ENCODE assay signal across 8 cellular contexts in genomic region chr6:30885999-30886896, GRCh38. TPM values are rescaled to one million over a fixed set of nuclear protein-coding genes. Genes with fewer than 3 reads are reported as not detected.
DNase-seq lines count a peak whose midpoint lies in the region; ATAC-seq lines count a peak whose summit lies in the region.

No MANE protein-coding gene starts in this region.

- WGBS in neuronal stem cell (ENCODE audit: extremely low coverage in 2 of 2, insufficient read length in 2 of 2, insufficient replicate concordance in 1 of 2), 2 donors, result no CpG with 5 or more reads among the region's 18 CpGs

- peak overlapping the region; percentile 94 for H4K91ac ChIP-seq in neuronal stem cell (ENCODE audit: low read depth, low read length, poor library complexity)

- H3K27me3 ChIP-seq in neuronal stem cell (ENCODE audit: control insufficient read depth in 3 of 3, insufficient read depth in 3 of 3, low read depth in 1 of 3, low read length in 3 of 3), result no peaks in the 10 kb centered on the region

- H2BK120ac ChIP-seq in neuronal stem cell (ENCODE audit: low read depth, low read length), result peak overlapping the region; percentile 44

- H3K18ac ChIP-seq in neuronal stem cell (ENCODE audit: low read length), result peak overlapping the region; percentile 95

- H3K27ac ChIP-seq in neuronal stem cell (replicated peaks; ENCODE audit: low read length), result peak overlapping the region; percentile 99

- H2BK12ac ChIP-seq in neuronal stem cell (ENCODE audit: low read length), result peak overlapping the region; percentile 82

- H3K4me1 ChIP-seq in neuronal stem cell (ENCODE audit: control insufficient read depth in 2 of 2, insufficient read depth in 1 of 2, low read depth in 1 of 2, low read length in 2 of 2), result peaks cover 38 to 41% of the 10 kb centered on the region in 2 donors

- H3K14ac ChIP-seq in neuronal stem cell (ENCODE audit: low read length), result peak overlapping the region; percentile 99

- ATAC-seq in activated naive CD4-positive, alpha-beta T cell treated with anti-CD3 and anti-CD28 coated beads, Interleukin-2, amount 50 U/mL, for 72 hours, result peak; percentile 37 to 49
- ATAC-seq in Right ventricle myocardium inferior, result peak; percentile 9

- H3K9me3 Mint-ChIP-seq in activated naive CD4-positive, alpha-beta T cell treated with anti-CD3 and anti-CD28 coated beads, Interleukin-2, amount 50 U/mL, for 72 hours, result no peaks in the 10 kb centered on the region

- H3K9ac ChIP-seq in neuronal stem cell (ENCODE audit: low read depth, low read length, poor library complexity), result peak overlapping the region; percentile 96

- peak overlapping the region; percentile 16 to 78 for H3K27ac Mint-ChIP-seq in activated naive CD4-positive, alpha-beta T cell treated with anti-CD3 and anti-CD28 coated beads, Interleukin-2, amount 50 U/mL, for 72 hours

- peak overlapping the region; percentile 92 for H3K4me2 ChIP-seq in neuronal stem cell (ENCODE audit: insufficient read depth, low read length, poor library complexity, severe bottlenecking)

- intact Hi-C loops in Right ventricle myocardium inferior (cut with DNase I), result no loop called here

- peaks cover 24% of the 10 kb centered on the region for H3K79me1 ChIP-seq in neuronal stem cell (ENCODE audit: low read depth, low read length)

- H3K36me3 Mint-ChIP-seq in activated naive CD4-positive, alpha-beta T cell treated with anti-CD3 and anti-CD28 coated beads, Interleukin-2, amount 50 U/mL, for 72 hours, result no peaks in the 10 kb centered on the region

- H3K4ac ChIP-seq in neuronal stem cell (ENCODE audit: low read length), result peak overlapping the region; percentile 86

- H3K4me3 ChIP-seq in neuronal stem cell (ENCODE audit: low read length in 2 of 2), result peak overlapping the region; percentile 61 to 80

- H2AFZ ChIP-seq in neuronal stem cell (ENCODE audit: low read length), result no peak overlapping the region

- peak overlapping the region; percentile 100 for H2AK5ac ChIP-seq in neuronal stem cell (ENCODE audit: low read depth, low read length)

- H3K23ac ChIP-seq in neuronal stem cell (ENCODE audit: low read depth, low read length, poor library complexity), result peak overlapping the region; percentile 27

- peak overlapping the region; percentile 93 for H2BK5ac ChIP-seq in neuronal stem cell (ENCODE audit: low read length)

- no peak overlapping the region for H4K8ac ChIP-seq in neuronal stem cell (ENCODE audit: low read depth, low read length)

- peaks cover 27 to 56% of the 10 kb centered on the region in 2 donors for H3K36me3 ChIP-seq in neuronal stem cell (replicated peaks in 1 of 2; ENCODE audit: control insufficient read depth in 2 of 2, insufficient read depth in 2 of 2, low read length in 2 of 2)

- no peaks in the 10 kb centered on the region for H3K9me3 ChIP-seq in neuronal stem cell (replicated peaks in 1 of 2; ENCODE audit: control insufficient read depth in 2 of 2, insufficient read depth in 1 of 2, low read depth in 1 of 2, low read length in 2 of 2)

- H2BK15ac ChIP-seq in neuronal stem cell (ENCODE audit: low read length), result peak overlapping the region; percentile 90

- peak; percentile 16 to 53 for DNase-seq in NCI-H187 (lab: John Stamatoyannopoulos, UW)
- DNase-seq in NCI-H187 treated with DMSO at 0.1 percent for 48 hours (lab: John Stamatoyannopoulos, UW), result no peak
- peak; percentile 89 for DNase-seq in NCI-H2171 treated with DMSO at 0.1 percent for 48 hours (lab: John Stamatoyannopoulos, UW)
- peak in 1 of 2 donors; percentile 30 for DNase-seq in activated naive CD4-positive, alpha-beta T cell treated with anti-CD3 and anti-CD28 coated beads, Interleukin-2, amount 50 U/mL, for 72 hours (ENCODE audit: low spot score in 2 of 2)
- no peak for DNase-seq in Right ventricle myocardium inferior (ENCODE audit: missing footprints)
- peak; percentile 95 for DNase-seq in neuronal stem cell (ENCODE audit: low spot score)
- no peak for DNase-seq in OCI-M2 (lab: John Stamatoyannopoulos, UW; ENCODE audit: unreplicated experiment)
- no peak for DNase-seq in germinal center (ENCODE audit: low spot score)

RNA-seq across cellular contexts. Expression of gene DDR1, which starts 1.9 kb away (rescaled TPM):
- 10 to 100 TPM; 15.2 to 20.7 TPM for total RNA-seq in activated naive CD4-positive, alpha-beta T cell treated with anti-CD3 and anti-CD28 coated beads, Interleukin-2, amount 50 U/mL, for 72 hours
- 32.5 TPM for total RNA-seq in Right ventricle myocardium inferior
- polyA plus RNA-seq in neuronal stem cell (2013, experiment 1 of 2), result 144 TPM
- 140 TPM for polyA plus RNA-seq in neuronal stem cell (2013, experiment 2 of 2)

RNA-seq across cellular contexts. Expression of gene GTF2H4, which starts 21.8 kb away (rescaled TPM):
- 10 to 100 TPM; 27.6 to 44.9 TPM for total RNA-seq in activated naive CD4-positive, alpha-beta T cell treated with anti-CD3 and anti-CD28 coated beads, Interleukin-2, amount 50 U/mL, for 72 hours
- total RNA-seq in Right ventricle myocardium inferior, result 22.2 TPM
- polyA plus RNA-seq in neuronal stem cell (2013, experiment 1 of 2), result 54.0 TPM
- 54.9 TPM for polyA plus RNA-seq in neuronal stem cell (2013, experiment 2 of 2)

RNA-seq across cellular contexts. Expression of gene VARS2, which starts 27.8 kb away (rescaled TPM):
- 10 to 100 TPM; 55.1 to 55.7 TPM for total RNA-seq in activated naive CD4-positive, alpha-beta T cell treated with anti-CD3 and anti-CD28 coated beads, Interleukin-2, amount 50 U/mL, for 72 hours
- 18.3 TPM for total RNA-seq in Right ventricle myocardium inferior
- 25.0 TPM for polyA plus RNA-seq in neuronal stem cell (2013, experiment 1 of 2)
- polyA plus RNA-seq in neuronal stem cell (2013, experiment 2 of 2), result 24.8 TPM

RNA-seq across cellular contexts. Expression of gene SFTA2, which starts 45.7 kb away (rescaled TPM):
- not detected for total RNA-seq in activated naive CD4-positive, alpha-beta T cell treated with anti-CD3 and anti-CD28 coated beads, Interleukin-2, amount 50 U/mL, for 72 hours
- not detected for total RNA-seq in Right ventricle myocardium inferior
- not detected for polyA plus RNA-seq in neuronal stem cell (2013, experiment 1 of 2)
- not detected for polyA plus RNA-seq in neuronal stem cell (2013, experiment 2 of 2)

RNA-seq across cellular contexts. Expression of gene MUCL3, which starts 54.5 kb away (rescaled TPM):
- not detected for total RNA-seq in activated naive CD4-positive, alpha-beta T cell treated with anti-CD3 and anti-CD28 coated beads, Interleukin-2, amount 50 U/mL, for 72 hours
- total RNA-seq in Right ventricle myocardium inferior, result not detected
- polyA plus RNA-seq in neuronal stem cell (2013, experiment 1 of 2), result 0.29 TPM
- 0.24 TPM for polyA plus RNA-seq in neuronal stem cell (2013, experiment 2 of 2)

Comparison
In these comparisons a context has a peak if more than half of its experiments do, and no peak if none do; other contexts are left out.
1. DNase-seq: peak in NCI-H187 (2 of 2), NCI-H2171 treated with DMSO at 0.1 percent for 48 hours (single experiment) and neuronal stem cell (single experiment); none in NCI-H187 treated with DMSO at 0.1 percent for 48 hours (single experiment), Right ventricle myocardium inferior (single experiment), OCI-M2 (single experiment) and germinal center (single experiment).